ENCODE assay signal across 8 cellular contexts in the genomic region with DNA sequence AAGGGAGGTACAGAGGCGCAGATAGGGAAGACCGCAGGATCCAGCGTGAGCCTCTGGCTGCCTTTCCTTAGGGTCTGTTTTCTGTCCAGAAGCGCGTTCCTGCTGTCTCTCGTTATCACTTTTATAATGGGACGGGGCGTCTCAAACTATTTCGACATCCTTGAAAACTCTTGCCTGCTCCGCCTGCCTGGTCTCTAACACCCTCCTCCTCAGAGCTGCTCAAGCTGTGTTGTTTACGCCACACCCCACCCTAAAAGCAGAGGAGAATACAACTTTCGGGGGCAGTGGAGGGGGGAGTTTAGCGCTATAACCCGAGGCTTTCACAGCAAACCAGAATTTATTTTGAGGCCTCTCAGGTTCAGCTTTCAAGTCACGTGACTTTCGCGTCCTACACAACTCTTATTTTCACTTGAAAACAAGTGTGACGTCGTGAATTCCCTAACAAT. TPM values are rescaled to one million over a fixed set of nuclear protein-coding genes. Genes with fewer than 3 reads are reported as not detected.
DNase-seq lines count a peak whose midpoint lies in the region; ATAC-seq and TF ChIP-seq lines count a peak whose summit lies in the region.

No MANE protein-coding gene starts in this region.

- 37% methylated on average over 19 of the region's 19 CpGs for WGBS in mammary epithelial cell (ENCODE audit: low coverage, missing lambda C conversion rate)

- H3K27ac ChIP-seq in mammary epithelial cell (ENCODE audit: insufficient read depth, low read depth, low read length) (no peak overlapping the region), layer of hippocampus (ENCODE audit: low read depth, low read length) (peak overlapping the region; percentile 95)

- H3K4me2 ChIP-seq in mammary epithelial cell (ENCODE audit: insufficient read depth, low read depth, low read length) = peak overlapping the region; percentile 67

- H2AFZ ChIP-seq in mammary epithelial cell (ENCODE audit: low read depth, low read length) = peak overlapping the region; percentile 66

- H3K4me3 Mint-ChIP-seq in IgD-negative memory B cell = peak overlapping the region; percentile 84 to 94 (median 94)

- no peak for ATAC-seq in GM19463 (IDR thresholded peaks at IDR 0.05; ENCODE audit: unreplicated experiment)
- no peak for ATAC-seq in GM19328 (IDR thresholded peaks at IDR 0.05; ENCODE audit: unreplicated experiment)

- H3K9me3 ChIP-seq in mammary epithelial cell (replicated peaks; ENCODE audit: insufficient read depth, low read length) = no peaks in the 10 kb centered on the region

- H3K4me3 ChIP-seq in mammary epithelial cell (replicated peaks in 1 of 3; ENCODE audit: insufficient read depth in 1 of 3, low read depth in 2 of 3, low read length in 3 of 3) = peak overlapping the region; percentile 10 to 61 (median 37)

- no peaks in the 10 kb centered on the region for H3K27me3 Mint-ChIP-seq in IgD-negative memory B cell

- DNase-seq in GM03348 (ENCODE audit: low spot score) (peak; percentile 18), mammary epithelial cell (no peak), superior temporal gyrus (ENCODE audit: extremely low spot score) (peak; percentile 64), NCI-H1092 (lab: John Stamatoyannopoulos, UW) (no peak)

- in situ Hi-C loops in mammary epithelial cell (cut with MboI; ENCODE audit: low sequenced_read_pairs in 2 of 2) = no loop called here

- H3K4me1 Mint-ChIP-seq in IgD-negative memory B cell = peaks cover 4 to 10% (median 6%) of the 10 kb centered on the region in 3 donors

- H3K9me3 Mint-ChIP-seq in IgD-negative memory B cell = peaks cover 0 to 2% (median 0%) of the 10 kb centered on the region in 3 donors

- H4K20me1 ChIP-seq in mammary epithelial cell (ENCODE audit: insufficient read depth, low read length) = no peaks in the 10 kb centered on the region

- H3K79me2 ChIP-seq in mammary epithelial cell (ENCODE audit: insufficient read depth, low read length) = peaks cover 8% of the 10 kb centered on the region

- no peaks in the 10 kb centered on the region for H3K36me3 Mint-ChIP-seq in IgD-negative memory B cell

- BruUV-seq in mammary epithelial cell (replicated peaks; lab: Mats Ljungman, UMichigan) = TSS peak; percentile 45

- peak overlapping the region; percentile 82 to 91 (median 90) for H3K27ac Mint-ChIP-seq in IgD-negative memory B cell

- no peaks in the 10 kb centered on the region for H3K27me3 ChIP-seq in mammary epithelial cell (ENCODE audit: insufficient read depth, low read length)
- H3K27me3 ChIP-seq in layer of hippocampus (ENCODE audit: control insufficient read depth, insufficient read depth, low read length) = no peaks in the 10 kb centered on the region

- H3K4me1 ChIP-seq in mammary epithelial cell (ENCODE audit: insufficient read depth, low read length) = no peaks in the 10 kb centered on the region

- dilution Hi-C loops in mammary epithelial cell (cut with HindIII; ENCODE audit: low sequenced_read_pairs) = no loop called here

- TF ChIP-seq CTCF in mammary epithelial cell (conservative IDR thresholded peaks at IDR 0.05 in 1 of 2, IDR thresholded peaks at IDR 0.05 in 1 of 2; ENCODE audit: extremely low read depth in 1 of 2, insufficient read depth in 1 of 2, low read depth in 1 of 2, low read length in 2 of 2) = no peak

- H3K9ac ChIP-seq in mammary epithelial cell (ENCODE audit: insufficient read depth, low read length) = no peak overlapping the region

- CTCF ChIA-PET in mammary epithelial cell (lab: Charles Lee; ENCODE audit: low non-redundant PET) = no interaction called here

- intact Hi-C loops in mammary epithelial cell (cut with micrococcal nuclease) = no loop called here

- H3K36me3 ChIP-seq in mammary epithelial cell (ENCODE audit: insufficient read depth, low read length) = no peaks in the 10 kb centered on the region

RNA-seq across cellular contexts. Expression of a gene that starts 0.6 kb away (rescaled TPM):
- polyA plus RNA-seq in IgD-negative memory B cell (23.6 TPM), mammary epithelial cell (29.2 TPM)
- total RNA-seq in mammary epithelial cell = 10 to 100 TPM; 24.3 to 41.4 TPM
- polyA minus RNA-seq in mammary epithelial cell = 9.1 TPM

RNA-seq across cellular contexts. Expression of a gene that starts 26.2 kb away (rescaled TPM):
- polyA plus RNA-seq in IgD-negative memory B cell = 54.9 TPM
- 10 to 100 TPM; 27.2 to 29.6 TPM for total RNA-seq in mammary epithelial cell
- 29.3 TPM for polyA plus RNA-seq in mammary epithelial cell
- polyA minus RNA-seq in mammary epithelial cell = 20.1 TPM

RNA-seq across cellular contexts. Expression of a gene that starts 30.0 kb away (rescaled TPM):
- polyA plus RNA-seq in IgD-negative memory B cell = 4.8 TPM
- total RNA-seq in mammary epithelial cell = 100 to 1,000 TPM in 1 of 2 donors, 10 to 100 TPM in 1; 77.2 to 124 TPM
- polyA plus RNA-seq in mammary epithelial cell = 150 TPM
- polyA minus RNA-seq in mammary epithelial cell = 115 TPM

RNA-seq across cellular contexts. Expression of a gene that starts 30.3 kb away (rescaled TPM):
- polyA plus RNA-seq in IgD-negative memory B cell (41.4 TPM), mammary epithelial cell (36.6 TPM)
- total RNA-seq in mammary epithelial cell = 10 to 100 TPM; 30.5 to 33.2 TPM
- polyA minus RNA-seq in mammary epithelial cell = 21.6 TPM

RNA-seq across cellular contexts. Expression of a gene that starts 30.7 kb away (rescaled TPM):
- polyA plus RNA-seq in IgD-negative memory B cell (37.3 TPM), mammary epithelial cell (27.0 TPM)
- 10 to 100 TPM; 11.2 to 31.4 TPM for total RNA-seq in mammary epithelial cell
- 12.4 TPM for polyA minus RNA-seq in mammary epithelial cell

Comparison
In these comparisons a context has a peak if more than half of its experiments do, and no peak if none do; other contexts are left out.
1. DNase-seq: peak in GM03348 (single experiment) and superior temporal gyrus (single experiment); none in mammary epithelial cell (single experiment) and NCI-H1092 (single experiment).
2. RNA of a gene that starts 30.0 kb away (polyA plus RNA-seq): 150 TPM in mammary epithelial cell (single experiment); 4.8 TPM in IgD-negative memory B cell (single experiment); every median in the first group is over 10 times any median in the second.